ENCODE assay signal across 1 cellular context in genomic region chr3:46960081-46960701, GRCh38.
TF ChIP-seq lines count a peak whose summit lies in the region.

No MANE protein-coding gene starts in this region.

TF ChIP-seq in K562, 482 proteins besides CTCF, POLR2A, EP300 and RAD21:
- no peak for TF ChIP-seq PKNOX1 (IDR thresholded peaks at IDR 0.05)
- TF ChIP-seq NFIX (CRISPR knock-in tag; IDR thresholded peaks at IDR 0.05; ENCODE audit: low read depth) = no peak
- no peak for TF ChIP-seq PTTG1 (tag; IDR thresholded peaks at IDR 0.05; ENCODE audit: low read depth)
- no peak for TF ChIP-seq MAX (CRISPR knock-in tag; IDR thresholded peaks at IDR 0.05)
- no peak for TF ChIP-seq SREBF1 (IDR thresholded peaks at IDR 0.05; ENCODE audit: borderline replicate concordance, low read depth, low read length)
- no peak for TF ChIP-seq ARID3B (CRISPR knock-in tag; IDR thresholded peaks at IDR 0.05; ENCODE audit: borderline replicate concordance)
- no peak for TF ChIP-seq ZNF639 (CRISPR knock-in tag; conservative IDR thresholded peaks at IDR 0.05 in 1 of 2, IDR thresholded peaks at IDR 0.05 in 1 of 2)
- TF ChIP-seq GTF2B (IDR thresholded peaks at IDR 0.05; ENCODE audit: extremely low read depth, insufficient read length) = no peak
- TF ChIP-seq NCOA1 (IDR thresholded peaks at IDR 0.05; ENCODE audit: low read depth) = no peak
- TF ChIP-seq ZNF431 (CRISPR knock-in tag; IDR thresholded peaks at IDR 0.05) = no peak
- no peak for TF ChIP-seq POLR3A (IDR thresholded peaks at IDR 0.05; ENCODE audit: borderline replicate concordance, extremely low read depth, insufficient read depth, insufficient read length)
- TF ChIP-seq NR2F6 (CRISPR knock-in tag; IDR thresholded peaks at IDR 0.05) = no peak
- no peak for TF ChIP-seq ZEB2 (IDR thresholded peaks at IDR 0.05)
- no peak for TF ChIP-seq ZMIZ1 (IDR thresholded peaks at IDR 0.05; ENCODE audit: low read depth in 2 of 2, low read length in 2 of 2)
- no peak for TF ChIP-seq E2F6 (IDR thresholded peaks at IDR 0.05; ENCODE audit: borderline replicate concordance in 1 of 2, extremely low read depth in 1 of 2, insufficient read depth in 1 of 2, insufficient read length in 1 of 2, low read depth in 1 of 2, low read length in 1 of 2, poor library complexity in 1 of 2, severe bottlenecking in 1 of 2)
